23 cellular contexts compared by ENCODE assay signal in the genomic region with DNA sequence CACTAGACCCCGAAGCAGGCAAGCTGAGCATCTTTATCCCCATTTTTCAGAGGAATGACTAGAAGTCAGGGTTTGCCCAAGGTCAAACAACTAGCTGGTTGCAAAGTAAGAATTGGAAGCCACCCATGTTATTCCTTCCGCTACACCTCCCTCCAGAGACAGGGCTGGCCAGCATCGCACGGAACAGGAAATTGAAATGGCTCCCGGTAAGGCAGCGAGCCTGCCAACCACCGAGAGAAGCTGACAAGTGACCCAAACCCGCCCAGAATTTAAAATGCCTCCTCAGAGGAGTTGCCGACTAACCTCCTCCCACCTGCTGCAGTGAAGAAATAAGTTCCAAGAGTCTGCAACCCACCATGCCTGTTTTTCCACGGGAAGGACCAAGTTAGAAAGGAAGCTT.
DNase-seq lines count a peak whose midpoint lies in the region; ATAC-seq, FAIRE-seq and TF ChIP-seq lines count a peak whose summit lies in the region.
"Had no signal": no experiment of that assay in that cellular context is flagged by ENCODE, and none has a peak within 500 bp of the region (broad histone marks: within the 10 kb centered on the region; RNA-seq: fewer than 3 reads in every experiment).

No MANE protein-coding gene starts in this region.

- H3K4me3 Mint-ChIP-seq in T-helper 17 cell (peak overlapping the region; percentile 39), immature natural killer cell (peak overlapping the region in 4 of 5 donors; percentile 21 to 54 (median 41)), MCF 10A (ENCODE audit: unreplicated experiment) (no peak overlapping the region)
- peak overlapping the region; percentile 39 for H3K4me3 Mint-ChIP-seq in dendritic cell treated with granulocyte-macrophage colony-stimulating factor and Interleukin-4, amounts not matched to agents 40 ng/mL and 50 ng/mL, for 4 days
- H3K4me3 Mint-ChIP-seq: IgD-negative memory B cell, mesothelial cell of epicardium had no signal

- TF ChIP-seq CTCF in MCF 10A (IDR thresholded peaks at IDR 0.05; ENCODE audit: unreplicated experiment): no peak

- H3K4me1 Mint-ChIP-seq in T-helper 17 cell: peaks cover 18% of the 10 kb centered on the region
- H3K4me1 Mint-ChIP-seq in dendritic cell treated with granulocyte-macrophage colony-stimulating factor and Interleukin-4, amounts not matched to agents 40 ng/mL and 50 ng/mL, for 4 days (ENCODE audit: low read depth): peaks cover 43% of the 10 kb centered on the region
- peaks cover 14 to 25% of the 10 kb centered on the region in 2 donors for H3K4me1 Mint-ChIP-seq in immature natural killer cell
- no peaks in the 10 kb centered on the region for H3K4me1 Mint-ChIP-seq in MCF 10A (ENCODE audit: insufficient read depth, unreplicated experiment)

- H3K4me2 ChIP-seq in BLaER1 treated with 17β-estradiol and CSF1 and Interleukin-3, amounts not matched to agents 10 nM and 100 nM: peak overlapping the region; percentile 47 to 74 (median 62)

- no peak for TF ChIP-seq POLR2A in H54 (IDR thresholded peaks at IDR 0.05; ENCODE audit: low read depth, low read length)

- H3K36me3 Mint-ChIP-seq in T-helper 17 cell (ENCODE audit: low read depth) (no peaks in the 10 kb centered on the region), immature natural killer cell (peaks cover 0 to 17% (median 10%) of the 10 kb centered on the region in 3 donors), MCF 10A (ENCODE audit: insufficient read depth, unreplicated experiment) (no peaks in the 10 kb centered on the region)
- peaks cover 90% of the 10 kb centered on the region for H3K36me3 Mint-ChIP-seq in dendritic cell treated with granulocyte-macrophage colony-stimulating factor and Interleukin-4, amounts not matched to agents 40 ng/mL and 50 ng/mL, for 4 days (ENCODE audit: low read depth)
- H3K36me3 Mint-ChIP-seq: IgD-negative memory B cell had no signal

- CTCF ChIA-PET in MCF 10A (lab: Yijun Ruan, JAX): interaction anchor here (0.7 to 1.4 kb wide), 2 partner anchors 19 to 167 kb away, joined by 3 read pairs; no protein-coding TSS in a partner anchor

- no peak for FAIRE-seq in H54 (lab: Jason Lieb, UNC)

- no peaks in the 10 kb centered on the region for H3K27me3 ChIP-seq in BLaER1 treated with 17β-estradiol and CSF1 and Interleukin-3, amounts not matched to agents 10 nM and 100 nM

- peaks cover 39 to 56% (median 48%) of the 10 kb centered on the region in 10 experiments for H3K4me1 ChIP-seq in BLaER1 treated with 17β-estradiol and CSF1 and Interleukin-3, amounts not matched to agents 10 nM and 100 nM

- intact Hi-C loops in dendritic cell treated with granulocyte-macrophage colony-stimulating factor and Interleukin-4, amounts not matched to agents 40 ng/mL and 50 ng/mL, for 4 days (cut with micrococcal nuclease): no loop called here
- intact Hi-C loops in MCF 10A (cut with micrococcal nuclease): no loop called here

- H3K27ac Mint-ChIP-seq in T-helper 17 cell: no peak overlapping the region
- H3K27ac Mint-ChIP-seq in dendritic cell treated with granulocyte-macrophage colony-stimulating factor and Interleukin-4, amounts not matched to agents 40 ng/mL and 50 ng/mL, for 4 days: peak overlapping the region; percentile 67
- H3K27ac Mint-ChIP-seq in immature natural killer cell: no peak overlapping the region
- no peak overlapping the region for H3K27ac Mint-ChIP-seq in MCF 10A (ENCODE audit: low read depth, unreplicated experiment)
- H3K27ac Mint-ChIP-seq: mesothelial cell of epicardium had no signal

- peaks cover 0 to 11% (median 0%) of the 10 kb centered on the region in 11 experiments; a peak in 8 of 22 replicates for H3K9me3 ChIP-seq in BLaER1 treated with 17β-estradiol and CSF1 and Interleukin-3, amounts not matched to agents 10 nM and 100 nM (replicated peaks in 1 of 11)
- no peaks in the 10 kb centered on the region for H3K9me3 ChIP-seq in T-helper 17 cell (ENCODE audit: control insufficient read depth, low read length, poor library complexity, severe bottlenecking)
- H3K9me3 ChIP-seq: neutrophil had no signal

- no peak overlapping the region for H3K9ac ChIP-seq in BLaER1 treated with 17β-estradiol and CSF1 and Interleukin-3, amounts not matched to agents 10 nM and 100 nM

- DNase-seq in T-helper 17 cell: no peak
- no peak for DNase-seq in immature natural killer cell
- no peak for DNase-seq in H54 (ENCODE audit: insufficient read length, low spot score)
- no peak for DNase-seq in LoVo (ENCODE audit: low spot score)
- DNase-seq in MCF 10A (ENCODE audit: unreplicated experiment): no peak
- DNase-seq in midbrain (lab: John Stamatoyannopoulos, UW): no peak
- DNase-seq: activated CD4-positive, alpha-beta T cell treated with anti-CD3 and anti-CD28 coated beads for 1 hour; activated CD8-positive, alpha-beta memory T cell treated with anti-CD3 and anti-CD28 coated beads, Interleukin-2, amount 50 U/mL, for 4 hours; activated naive CD4-positive, alpha-beta T cell; effector CD4-positive, alpha-beta T cell; GOT3; NCI-H1048; NCI-H2081 treated with DMSO at 0.1 percent for 48 hours; NCI-H524; SHP77; stimulated activated CD4-positive, alpha-beta T cell treated with anti-CD3 and anti-CD28 coated beads, Interleukin-4, amount 100 ng/mL, for 4 hours; stimulated activated CD8-positive, alpha-beta memory T cell treated with anti-CD3 and anti-CD28 coated beads, Interleukin-4, amount 100 ng/mL, for 48 hours had no signal

- H3K27ac ChIP-seq in BLaER1 treated with 17β-estradiol and CSF1 and Interleukin-3, amounts not matched to agents 10 nM and 100 nM: no peak overlapping the region
- H3K27ac ChIP-seq: HL-60, neutrophil had no signal

- H3K9me3 Mint-ChIP-seq in dendritic cell treated with granulocyte-macrophage colony-stimulating factor and Interleukin-4, amounts not matched to agents 40 ng/mL and 50 ng/mL, for 4 days: no peaks in the 10 kb centered on the region
- H3K9me3 Mint-ChIP-seq in immature natural killer cell: no peaks in the 10 kb centered on the region
- H3K9me3 Mint-ChIP-seq in MCF 10A (ENCODE audit: unreplicated experiment): no peaks in the 10 kb centered on the region
- H3K9me3 Mint-ChIP-seq: mesothelial cell of epicardium had no signal

- peak overlapping the region in 1 of 10 experiments; percentile 21; a peak in 2 of 20 replicates for H3K4me3 ChIP-seq in BLaER1 treated with 17β-estradiol and CSF1 and Interleukin-3, amounts not matched to agents 10 nM and 100 nM

- H3K27me3 Mint-ChIP-seq in T-helper 17 cell (no peaks in the 10 kb centered on the region), immature natural killer cell (ENCODE audit: low read depth in 3 of 3) (peaks cover 0 to 8% (median 0%) of the 10 kb centered on the region in 3 donors), MCF 10A (ENCODE audit: insufficient read depth, unreplicated experiment) (no peaks in the 10 kb centered on the region)
- no peaks in the 10 kb centered on the region for H3K27me3 Mint-ChIP-seq in dendritic cell treated with granulocyte-macrophage colony-stimulating factor and Interleukin-4, amounts not matched to agents 40 ng/mL and 50 ng/mL, for 4 days

- no peak for ATAC-seq in T-helper 17 cell

- H4K20me1 ChIP-seq in BLaER1 treated with 17β-estradiol and CSF1 and Interleukin-3, amounts not matched to agents 10 nM and 100 nM: peaks cover 0 to 6% (median 0%) of the 10 kb centered on the region in 11 experiments; a peak in 2 of 22 replicates

- H3K36me3 ChIP-seq in BLaER1 treated with 17β-estradiol and CSF1 and Interleukin-3, amounts not matched to agents 10 nM and 100 nM: peaks cover 0 to 15% (median 5%) of the 10 kb centered on the region in 11 experiments; a peak in 4 of 22 replicates
- H3K36me3 ChIP-seq: neutrophil had no signal

- no TSS peak for BruUV-seq in MCF 10A (replicated peaks; lab: Mats Ljungman, UMichigan)

- POLR2A ChIA-PET in MCF 10A (lab: Yijun Ruan, JAX): no interaction called here
